ENCODE assay signal across 8 cellular contexts in genomic region chr3:177145402-177145801, GRCh38. TPM values are rescaled to one million over a fixed set of nuclear protein-coding genes. Genes with fewer than 3 reads are reported as not detected.
DNase-seq lines count a peak whose midpoint lies in the region; ATAC-seq and TF ChIP-seq lines count a peak whose summit lies in the region.

No MANE protein-coding gene starts in this region.

- intact Hi-C loops in mammary epithelial cell (cut with micrococcal nuclease) (no loop called here), breast epithelium (cut with DNase I; ENCODE audit: low total_unique reads) (no loop called here), CD14-positive monocyte (cut with micrococcal nuclease) (no loop called here)

- dilution Hi-C loops in mammary epithelial cell (cut with HindIII; ENCODE audit: low sequenced_read_pairs) = no loop called here

- H3K27me3 Mint-ChIP-seq in type B pancreatic cell = no peaks in the 10 kb centered on the region
- H3K27me3 Mint-ChIP-seq in CD14-positive monocyte (ENCODE audit: low read depth in 3 of 3) = no peaks in the 10 kb centered on the region

- TF ChIP-seq CTCF in mammary epithelial cell (conservative IDR thresholded peaks at IDR 0.05 in 1 of 2, IDR thresholded peaks at IDR 0.05 in 1 of 2; ENCODE audit: extremely low read depth in 1 of 2, insufficient read depth in 1 of 2, low read depth in 1 of 2, low read length in 2 of 2) (no peak), breast epithelium (IDR thresholded peaks at IDR 0.05) (no peak), VCaP (conservative IDR thresholded peaks at IDR 0.05) (no peak), type B pancreatic cell (conservative IDR thresholded peaks at IDR 0.05) (no peak), CD14-positive monocyte (IDR thresholded peaks at IDR 0.05) (no peak)

- H3K36me3 ChIP-seq in mammary epithelial cell (ENCODE audit: insufficient read depth, low read length) (no peaks in the 10 kb centered on the region), breast epithelium (no peaks in the 10 kb centered on the region)

- CTCF ChIA-PET in mammary epithelial cell (lab: Charles Lee; ENCODE audit: low non-redundant PET) = no interaction called here

- TF ChIP-seq POLR2A in breast epithelium (IDR thresholded peaks at IDR 0.05) = no peak

- H3K4me3 ChIP-seq in mammary epithelial cell (replicated peaks in 1 of 3; ENCODE audit: insufficient read depth in 1 of 3, low read depth in 2 of 3, low read length in 3 of 3) (no peak overlapping the region), breast epithelium (no peak overlapping the region)

- H3K4me1 Mint-ChIP-seq in type B pancreatic cell (ENCODE audit: unreplicated experiment) (peaks cover 36% of the 10 kb centered on the region), CD14-positive monocyte (peaks cover 33% of the 10 kb centered on the region)

- no peak overlapping the region for H2AFZ ChIP-seq in mammary epithelial cell (ENCODE audit: low read depth, low read length)

- ATAC-seq in HG02943 (IDR thresholded peaks at IDR 0.05; ENCODE audit: low read depth, unreplicated experiment) (peak; percentile 17), HG02840 (IDR thresholded peaks at IDR 0.05; ENCODE audit: low FRiP score, unreplicated experiment) (no peak)

- DNase-seq in mammary epithelial cell (no peak), breast epithelium (ENCODE audit: low spot score in 2 of 2) (no peak), type B pancreatic cell (ENCODE audit: extremely low spot score, unreplicated experiment) (no peak), CD14-positive monocyte (ENCODE audit: low spot score) (no peak), NCI-H524 treated with DMSO at 0.1 percent for 48 hours (lab: John Stamatoyannopoulos, UW) (no peak)

- H3K79me2 ChIP-seq in mammary epithelial cell (ENCODE audit: insufficient read depth, low read length) = peaks cover 100% of the 10 kb centered on the region

- peaks cover 14% of the 10 kb centered on the region for H3K36me3 Mint-ChIP-seq in type B pancreatic cell
- peaks cover 0 to 9% of the 10 kb centered on the region in 2 donors for H3K36me3 Mint-ChIP-seq in CD14-positive monocyte

- H3K9ac ChIP-seq in mammary epithelial cell (ENCODE audit: insufficient read depth, low read length) = no peak overlapping the region

- H3K4me2 ChIP-seq in mammary epithelial cell (ENCODE audit: insufficient read depth, low read depth, low read length) = peak overlapping the region; percentile 31

- H3K4me1 ChIP-seq in mammary epithelial cell (ENCODE audit: insufficient read depth, low read length) = peaks cover 15% of the 10 kb centered on the region
- H3K4me1 ChIP-seq in breast epithelium = peaks cover 2 to 16% of the 10 kb centered on the region in 2 donors

- no peaks in the 10 kb centered on the region for H3K27me3 ChIP-seq in mammary epithelial cell (ENCODE audit: insufficient read depth, low read length)
- H3K27me3 ChIP-seq in breast epithelium = no peaks in the 10 kb centered on the region

- in situ Hi-C loops in mammary epithelial cell (cut with MboI; ENCODE audit: low sequenced_read_pairs in 2 of 2) = no loop called here

- H3K9me3 ChIP-seq in mammary epithelial cell (replicated peaks; ENCODE audit: insufficient read depth, low read length) (no peaks in the 10 kb centered on the region), breast epithelium (no peaks in the 10 kb centered on the region)

- H3K27ac Mint-ChIP-seq in type B pancreatic cell (peak overlapping the region; percentile 29), CD14-positive monocyte (peak overlapping the region in 3 of 7 donors; percentile 35 to 65 (median 42))

- no TSS peak for BruUV-seq in mammary epithelial cell (replicated peaks; lab: Mats Ljungman, UMichigan)

- no peaks in the 10 kb centered on the region for H3K9me3 Mint-ChIP-seq in type B pancreatic cell
- H3K9me3 Mint-ChIP-seq in CD14-positive monocyte = peaks cover 0 to 4% (median 0%) of the 10 kb centered on the region in 7 donors

- H4K20me1 ChIP-seq in mammary epithelial cell (ENCODE audit: insufficient read depth, low read length) = peaks cover under 1% of the 10 kb centered on the region

- WGBS in mammary epithelial cell (ENCODE audit: low coverage, missing lambda C conversion rate) = 100% methylated on average over 1 of the region's 1 CpG

- H3K4me3 Mint-ChIP-seq in type B pancreatic cell = no peak overlapping the region
- no peak overlapping the region for H3K4me3 Mint-ChIP-seq in CD14-positive monocyte

- H3K27ac ChIP-seq in mammary epithelial cell (ENCODE audit: insufficient read depth, low read depth, low read length) (peak overlapping the region; percentile 11), breast epithelium (no peak overlapping the region), VCaP (peak overlapping the region; percentile 59)

RNA-seq across cellular contexts. Expression of gene TBL1XR1, which starts 51.9 kb away (rescaled TPM):
- total RNA-seq in mammary epithelial cell (100 to 1,000 TPM; 157 to 187 TPM), breast epithelium (100 to 1,000 TPM in 2 of 3 donors, 10 to 100 TPM in 1; 92.8 to 147 (median 111) TPM), type B pancreatic cell (ENCODE audit: low replicate concordance) (118 and 155 TPM in 2 replicates)
- polyA plus RNA-seq in mammary epithelial cell (54.2 TPM), CD14-positive monocyte (10 to 100 TPM; 10.2 to 20.4 TPM)
- polyA minus RNA-seq in mammary epithelial cell = 371 TPM

Comparison
In these comparisons a context has a peak if more than half of its experiments do, and no peak if none do; other contexts are left out.
1. H3K27ac ChIP-seq: peak in mammary epithelial cell (single experiment) and VCaP (single experiment); none in breast epithelium (0 of 2).